ENCODE assay signal across 16 cellular contexts in genomic region chr1:11179125-11179524, GRCh38. TPM values are rescaled to one million over a fixed set of nuclear protein-coding genes. Genes with fewer than 3 reads are reported as not detected.
"Had no signal": no experiment of that assay in that cellular context is flagged by ENCODE, and none has a peak within 500 bp of the region (broad histone marks: within the 10 kb centered on the region; RNA-seq: fewer than 3 reads in every experiment).

No MANE protein-coding gene starts in this region.

- H3K9me3 ChIP-seq: mucosa of descending colon, ovary, transverse colon had no signal

- ATAC-seq: activated CD8-positive, alpha-beta T cell treated with anti-CD3 and anti-CD28 coated beads, Interleukin-2, amount 10 ng/mL, durations not matched to agents 7 days and 5 days; mucosa of descending colon; natural killer cell treated with Interleukin-12 subunit alpha and Interleukin-12 subunit beta and Interleukin-15 and Interleukin-18, amount 100 ng/mL, for 72 hours; stimulated activated naive CD8-positive, alpha-beta T cell treated with anti-CD3 and anti-CD28 coated beads, Interleukin-15, Interleukin-2, amounts not matched to agents 100 U/mL and 50 U/mL, for 24 hours; T-cell had no signal

- H3K27ac Mint-ChIP-seq: activated CD8-positive, alpha-beta T cell treated with anti-CD3 and anti-CD28 coated beads, Interleukin-2, amount 10 ng/mL, durations not matched to agents 7 days and 5 days; activated T-helper 1 cell treated with anti-CD3 and anti-CD28 coated beads, Interleukin-12 subunit alpha, Interleukin-12 subunit beta, Interleukin-2, Interleukin-4 antibody, amounts not matched to agents 30 ng/mL and 10 ng/mL and 1 ng/mL, durations not matched to agents 14 hours and 24 hours and 36 hours; dendritic cell treated with granulocyte-macrophage colony-stimulating factor and Interleukin-4, amounts not matched to agents 40 ng/mL and 50 ng/mL, for 4 days; natural killer cell treated with Interleukin-12 subunit alpha and Interleukin-12 subunit beta and Interleukin-15 and Interleukin-18, amount 100 ng/mL, for 72 hours had no signal

- H3K36me3 ChIP-seq: ovary, transverse colon had no signal

- H3K9me3 Mint-ChIP-seq: activated T-helper 1 cell treated with anti-CD3 and anti-CD28 coated beads, Interleukin-12 subunit alpha, Interleukin-12 subunit beta, Interleukin-2, Interleukin-4 antibody, amounts not matched to agents 30 ng/mL and 10 ng/mL and 1 ng/mL, durations not matched to agents 14 hours and 24 hours and 36 hours; dendritic cell treated with granulocyte-macrophage colony-stimulating factor and Interleukin-4, amounts not matched to agents 40 ng/mL and 50 ng/mL, for 4 days; natural killer cell treated with Interleukin-12 subunit alpha and Interleukin-12 subunit beta and Interleukin-15 and Interleukin-18, amount 100 ng/mL, for 72 hours; T-cell had no signal

- H3K4me1 Mint-ChIP-seq: T-cell had no signal

- H3K36me3 Mint-ChIP-seq: natural killer cell treated with Interleukin-12 subunit alpha and Interleukin-12 subunit beta and Interleukin-15 and Interleukin-18, amount 100 ng/mL, for 72 hours had no signal

- H3K27me3 Mint-ChIP-seq: dendritic cell treated with granulocyte-macrophage colony-stimulating factor and Interleukin-4, amounts not matched to agents 40 ng/mL and 50 ng/mL, for 4 days; natural killer cell treated with Interleukin-12 subunit alpha and Interleukin-12 subunit beta and Interleukin-15 and Interleukin-18, amount 100 ng/mL, for 72 hours; T-cell had no signal

- H3K4me3 Mint-ChIP-seq: activated CD8-positive, alpha-beta T cell treated with anti-CD3 and anti-CD28 coated beads, Interleukin-2, amount 10 ng/mL, durations not matched to agents 7 days and 5 days; activated T-helper 1 cell treated with anti-CD3 and anti-CD28 coated beads, Interleukin-12 subunit alpha, Interleukin-12 subunit beta, Interleukin-2, Interleukin-4 antibody, amounts not matched to agents 30 ng/mL and 10 ng/mL and 1 ng/mL, durations not matched to agents 14 hours and 24 hours and 36 hours; dendritic cell treated with granulocyte-macrophage colony-stimulating factor and Interleukin-4, amounts not matched to agents 40 ng/mL and 50 ng/mL, for 4 days; natural killer cell treated with Interleukin-12 subunit alpha and Interleukin-12 subunit beta and Interleukin-15 and Interleukin-18, amount 100 ng/mL, for 72 hours; T-cell had no signal

- H3K27me3 ChIP-seq: ovary, transverse colon had no signal

- H3K27ac ChIP-seq: ovary, transverse colon had no signal

- H3K4me3 ChIP-seq: mucosa of descending colon, ovary, transverse colon had no signal

- DNase-seq: activated CD4-positive, alpha-beta T cell treated with anti-CD3 and anti-CD28 coated beads for 4 hours; activated CD8-positive, alpha-beta memory T cell treated with anti-CD3 and anti-CD28 coated beads, Interleukin-2, amount 50 U/mL, for 48 hours; activated CD8-positive, alpha-beta T cell treated with anti-CD3 and anti-CD28 coated beads, Interleukin-2, amount 10 ng/mL, durations not matched to agents 7 days and 5 days; activated naive CD4-positive, alpha-beta T cell; erythroblast; left cardiac atrium; mucosa of descending colon; ovary; stimulated activated CD4-positive, alpha-beta T cell treated with anti-CD3 and anti-CD28 coated beads, Interleukin-2, amount 100 ng/mL, for 48 hours; stimulated activated naive CD8-positive, alpha-beta T cell treated with anti-CD3 and anti-CD28 coated beads, Interleukin-15, Interleukin-2, amounts not matched to agents 100 U/mL and 50 U/mL, for 24 hours; T-cell; transverse colon had no signal

RNA-seq across cellular contexts. Expression of gene ANGPTL7, which starts 10.0 kb away (rescaled TPM):
- total RNA-seq: activated CD8-positive, alpha-beta T cell treated with anti-CD3 and anti-CD28 coated beads, Interleukin-2, amount 10 ng/mL, durations not matched to agents 7 days and 5 days; activated T-helper 1 cell treated with anti-CD3 and anti-CD28 coated beads, Interleukin-12 subunit alpha, Interleukin-12 subunit beta, Interleukin-2, Interleukin-4 antibody, amounts not matched to agents 30 ng/mL and 10 ng/mL and 1 ng/mL, durations not matched to agents 14 hours and 24 hours and 36 hours; lung microvascular endothelial cell; natural killer cell treated with Interleukin-12 subunit alpha and Interleukin-12 subunit beta and Interleukin-15 and Interleukin-18, amount 100 ng/mL, for 72 hours; T-cell had no signal
